In genomic region chr20:57401565-57401918, GRCh38 we compare ENCODE assay signal across 17 cellular contexts. TPM values are rescaled to one million over a fixed set of nuclear protein-coding genes. Genes with fewer than 3 reads are reported as not detected.
A peak's percentile ranks its signal among the peaks of the same experiment; 100 is the strongest.
DNase-seq lines count a peak whose midpoint lies in the region; ATAC-seq and TF ChIP-seq lines count a peak whose summit lies in the region.
"Had no signal": no experiment of that assay in that cellular context is flagged by ENCODE, and none has a peak within 500 bp of the region (broad histone marks: within the 10 kb centered on the region; RNA-seq: fewer than 3 reads in every experiment).

No MANE protein-coding gene starts in this region.

- H3K27me3 ChIP-seq in right atrium auricular region, result no peaks in the 10 kb centered on the region
- H3K27me3 ChIP-seq in naive thymus-derived CD4-positive, alpha-beta T cell (ENCODE audit: control insufficient read depth in 2 of 2, insufficient read depth in 2 of 2, low read length in 2 of 2), result no peaks in the 10 kb centered on the region

- no peaks in the 10 kb centered on the region for H3K27me3 Mint-ChIP-seq in activated CD8-positive, alpha-beta T cell treated with anti-CD3 and anti-CD28 coated beads, Interleukin-2, amount 10 ng/mL, durations not matched to agents 7 days and 5 days (ENCODE audit: low read depth)
- H3K27me3 Mint-ChIP-seq in naive thymus-derived CD4-positive, alpha-beta T cell, result no peaks in the 10 kb centered on the region
- no peaks in the 10 kb centered on the region for H3K27me3 Mint-ChIP-seq in stimulated activated naive CD8-positive, alpha-beta T cell treated with anti-CD3 and anti-CD28 coated beads, Interleukin-15, amount 100 ng/mL, for 72 hours

- CTCF ChIA-PET in activated CD8-positive, alpha-beta T cell treated with anti-CD3 and anti-CD28 coated beads, Interleukin-2, amount 10 ng/mL, durations not matched to agents 7 days and 5 days (lab: Charles Lee), result interaction anchor here (0.7 to 2.0 kb wide), 5 partner anchors 32 to 74 kb away, joined by 3 to 7 read pairs (median 3); no protein-coding TSS in a partner anchor
- CTCF ChIA-PET in naive thymus-derived CD4-positive, alpha-beta T cell (lab: Charles Lee), result interaction anchor here (0.6 to 4.9 kb wide), 5 partner anchors 20 to 836 kb away, joined by 3 to 44 read pairs (median 6); no protein-coding TSS in a partner anchor

- H3K4me3 ChIP-seq in right atrium auricular region, result no peak overlapping the region
- no peak overlapping the region for H3K4me3 ChIP-seq in naive thymus-derived CD4-positive, alpha-beta T cell (ENCODE audit: low read length)
- H3K4me3 ChIP-seq: GM23248 had no signal

- H3K4me1 Mint-ChIP-seq in activated CD8-positive, alpha-beta T cell treated with anti-CD3 and anti-CD28 coated beads, Interleukin-2, amount 10 ng/mL, durations not matched to agents 7 days and 5 days (ENCODE audit: low read depth), result peaks cover 77% of the 10 kb centered on the region
- H3K4me1 Mint-ChIP-seq in naive thymus-derived CD4-positive, alpha-beta T cell, result peaks cover 44 to 86% (median 72%) of the 10 kb centered on the region in 7 donors
- peaks cover 83% of the 10 kb centered on the region for H3K4me1 Mint-ChIP-seq in stimulated activated naive CD8-positive, alpha-beta T cell treated with anti-CD3 and anti-CD28 coated beads, Interleukin-15, amount 100 ng/mL, for 72 hours

- H3K27ac Mint-ChIP-seq in activated CD8-positive, alpha-beta T cell treated with anti-CD3 and anti-CD28 coated beads, Interleukin-2, amount 10 ng/mL, durations not matched to agents 7 days and 5 days, result peak overlapping the region; percentile 30
- peak overlapping the region; percentile 68 to 100 (median 95) for H3K27ac Mint-ChIP-seq in naive thymus-derived CD4-positive, alpha-beta T cell
- peak overlapping the region; percentile 91 to 94 for H3K27ac Mint-ChIP-seq in stimulated activated naive CD8-positive, alpha-beta T cell treated with anti-CD3 and anti-CD28 coated beads, Interleukin-15, amount 100 ng/mL, for 72 hours

- peaks cover 78% of the 10 kb centered on the region for H3K36me3 ChIP-seq in right atrium auricular region
- peaks cover 20 to 80% (median 34%) of the 10 kb centered on the region in 3 experiments for H3K36me3 ChIP-seq in naive thymus-derived CD4-positive, alpha-beta T cell (ENCODE audit: control insufficient read depth in 2 of 3, insufficient read depth in 3 of 3, low read length in 3 of 3)

- ATAC-seq in Right ventricle myocardium superior (ENCODE audit: poor library complexity), result no peak
- ATAC-seq in activated CD8-positive, alpha-beta T cell treated with anti-CD3 and anti-CD28 coated beads, Interleukin-2, amount 10 ng/mL, durations not matched to agents 7 days and 5 days, result no peak
- ATAC-seq in naive thymus-derived CD4-positive, alpha-beta T cell, result no peak
- ATAC-seq in stimulated activated naive CD8-positive, alpha-beta T cell treated with anti-CD3 and anti-CD28 coated beads, Interleukin-15, amount 100 ng/mL, for 72 hours, result no peak
- ATAC-seq in HG03108 (IDR thresholded peaks at IDR 0.05; ENCODE audit: unreplicated experiment), result no peak
- ATAC-seq in GM19351 (IDR thresholded peaks at IDR 0.05; ENCODE audit: unreplicated experiment), result no peak

- DNase-seq in Right ventricle myocardium superior (peak; percentile 16), right atrium auricular region (ENCODE audit: low spot score) (no peak), ecto neural progenitor cell (ENCODE audit: low spot score) (no peak)
- DNase-seq in activated CD8-positive, alpha-beta T cell treated with anti-CD3 and anti-CD28 coated beads, Interleukin-2, amount 10 ng/mL, durations not matched to agents 7 days and 5 days, result no peak
- no peak for DNase-seq in naive thymus-derived CD4-positive, alpha-beta T cell
- DNase-seq in stimulated activated naive CD8-positive, alpha-beta T cell treated with anti-CD3 and anti-CD28 coated beads, Interleukin-15, amount 100 ng/mL, for 72 hours, result no peak
- DNase-seq: activated CD4-positive, alpha-beta T cell treated with anti-CD3 and anti-CD28 coated beads for 4 hours; activated effector memory CD4-positive, alpha-beta T cell treated with anti-CD3 and anti-CD28 coated beads, Interleukin-2, amount 50 U/mL, for 16 hours; DMS53; GM23248; NCI-H2081 treated with DMSO at 0.1 percent for 48 hours; NCI-H526 treated with DMSO at 0.1 percent for 48 hours; RPMI8226; stimulated activated CD4-positive, alpha-beta T cell treated with anti-CD3 and anti-CD28 coated beads, Interleukin-2, amount 100 ng/mL, for 48 hours had no signal

- no peaks in the 10 kb centered on the region for H3K9me3 Mint-ChIP-seq in activated CD8-positive, alpha-beta T cell treated with anti-CD3 and anti-CD28 coated beads, Interleukin-2, amount 10 ng/mL, durations not matched to agents 7 days and 5 days (ENCODE audit: insufficient read depth)
- peaks cover 0 to 7% (median 0%) of the 10 kb centered on the region in 11 donors for H3K9me3 Mint-ChIP-seq in naive thymus-derived CD4-positive, alpha-beta T cell
- H3K9me3 Mint-ChIP-seq in stimulated activated naive CD8-positive, alpha-beta T cell treated with anti-CD3 and anti-CD28 coated beads, Interleukin-15, amount 100 ng/mL, for 72 hours, result no peaks in the 10 kb centered on the region
- H3K9me3 Mint-ChIP-seq: brain had no signal

- intact Hi-C loops in Right ventricle myocardium superior (cut with DNase I), result no loop called here
- intact Hi-C loops in naive thymus-derived CD4-positive, alpha-beta T cell (cut with micrococcal nuclease), result no loop called here

- no peak for TF ChIP-seq CTCF in right atrium auricular region (IDR thresholded peaks at IDR 0.05)

- POLR2A ChIA-PET in activated CD8-positive, alpha-beta T cell treated with anti-CD3 and anti-CD28 coated beads, Interleukin-2, amount 10 ng/mL, durations not matched to agents 7 days and 5 days (lab: Charles Lee), result interaction anchor here (1.7 kb wide), 1 partner anchor 9 kb away, joined by 9 read pairs; no protein-coding TSS in a partner anchor
- POLR2A ChIA-PET in naive thymus-derived CD4-positive, alpha-beta T cell (lab: Charles Lee), result interaction anchor here (0.7 to 7.5 kb wide), 8 partner anchors 11 to 79 kb away, joined by 3 to 120 read pairs (median 4); partner anchors contain the start of gene RBM38

- H3K4me3 Mint-ChIP-seq in activated CD8-positive, alpha-beta T cell treated with anti-CD3 and anti-CD28 coated beads, Interleukin-2, amount 10 ng/mL, durations not matched to agents 7 days and 5 days, result no peak overlapping the region
- peak overlapping the region in 9 of 10 donors; percentile 1 to 96 (median 84) for H3K4me3 Mint-ChIP-seq in naive thymus-derived CD4-positive, alpha-beta T cell
- H3K4me3 Mint-ChIP-seq in stimulated activated naive CD8-positive, alpha-beta T cell treated with anti-CD3 and anti-CD28 coated beads, Interleukin-15, amount 100 ng/mL, for 72 hours, result peak overlapping the region; percentile 38 to 87
- H3K4me3 Mint-ChIP-seq: brain had no signal

- H3K27ac ChIP-seq in right atrium auricular region, result peak overlapping the region in 1 of 2 donors; percentile 92
- peak overlapping the region; percentile 83 for H3K27ac ChIP-seq in naive thymus-derived CD4-positive, alpha-beta T cell (ENCODE audit: low read depth, low read length)
- H3K27ac ChIP-seq: GM23248 had no signal

- peaks cover 0 to 93% of the 10 kb centered on the region in 2 donors for H3K4me1 ChIP-seq in right atrium auricular region
- H3K4me1 ChIP-seq in naive thymus-derived CD4-positive, alpha-beta T cell (ENCODE audit: control insufficient read depth in 2 of 2, insufficient read depth in 2 of 2, low read length in 2 of 2), result peaks cover 66 to 84% of the 10 kb centered on the region in 2 donors

- no peaks in the 10 kb centered on the region for H3K9me3 ChIP-seq in right atrium auricular region
- H3K9me3 ChIP-seq in naive thymus-derived CD4-positive, alpha-beta T cell (ENCODE audit: control insufficient read depth in 2 of 3, low read length in 3 of 3), result no peaks in the 10 kb centered on the region

- H3K36me3 Mint-ChIP-seq in activated CD8-positive, alpha-beta T cell treated with anti-CD3 and anti-CD28 coated beads, Interleukin-2, amount 10 ng/mL, durations not matched to agents 7 days and 5 days (ENCODE audit: low read depth), result peaks cover 67% of the 10 kb centered on the region
- H3K36me3 Mint-ChIP-seq in naive thymus-derived CD4-positive, alpha-beta T cell, result peaks cover 5 to 43% (median 29%) of the 10 kb centered on the region in 5 donors

RNA-seq across cellular contexts. Expression of gene RBM38, which starts 10.3 kb away (rescaled TPM):
- total RNA-seq in Right ventricle myocardium superior, result 91.5 TPM
- total RNA-seq in right atrium auricular region, result 100 to 1,000 TPM; 127 to 151 TPM
- total RNA-seq in activated CD8-positive, alpha-beta T cell treated with anti-CD3 and anti-CD28 coated beads, Interleukin-2, amount 10 ng/mL, durations not matched to agents 7 days and 5 days, result 10 to 100 TPM; 53.8 to 57.1 TPM
- total RNA-seq in naive thymus-derived CD4-positive, alpha-beta T cell, result 100 to 1,000 TPM in 4 of 5 experiments, 10 to 100 TPM in 1; 70.6 to 260 (median 127) TPM
- 100 to 1,000 TPM in 1 of 2 donors, 10 to 100 TPM in 1; 63.0 to 129 TPM for polyA plus RNA-seq in naive thymus-derived CD4-positive, alpha-beta T cell

RNA-seq across cellular contexts. Expression of gene RAE1, which starts 50.5 kb away (rescaled TPM):
- total RNA-seq in Right ventricle myocardium superior (13.2 TPM), right atrium auricular region (10 to 100 TPM; 11.6 to 11.8 TPM)
- total RNA-seq in activated CD8-positive, alpha-beta T cell treated with anti-CD3 and anti-CD28 coated beads, Interleukin-2, amount 10 ng/mL, durations not matched to agents 7 days and 5 days, result 10 to 100 TPM; 35.0 to 37.2 TPM
- total RNA-seq in naive thymus-derived CD4-positive, alpha-beta T cell, result 10 to 100 TPM; 31.0 to 41.3 (median 35.2) TPM
- 10 to 100 TPM; 47.4 to 65.1 TPM for polyA plus RNA-seq in naive thymus-derived CD4-positive, alpha-beta T cell

Comparison
In these comparisons a context has a peak if more than half of its experiments do, and no peak if none do; other contexts are left out.
1. H3K27ac Mint-ChIP-seq: peak in every context shown above with its lines; median percentile 95 in naive thymus-derived CD4-positive, alpha-beta T cell; 92 in stimulated activated naive CD8-positive, alpha-beta T cell treated with anti-CD3 and anti-CD28 coated beads, Interleukin-15, amount 100 ng/mL, for 72 hours; 30 in activated CD8-positive, alpha-beta T cell treated with anti-CD3 and anti-CD28 coated beads, Interleukin-2, amount 10 ng/mL, durations not matched to agents 7 days and 5 days.